Comparison of ENCODE assay signal across 8 cellular contexts in the genomic region with DNA sequence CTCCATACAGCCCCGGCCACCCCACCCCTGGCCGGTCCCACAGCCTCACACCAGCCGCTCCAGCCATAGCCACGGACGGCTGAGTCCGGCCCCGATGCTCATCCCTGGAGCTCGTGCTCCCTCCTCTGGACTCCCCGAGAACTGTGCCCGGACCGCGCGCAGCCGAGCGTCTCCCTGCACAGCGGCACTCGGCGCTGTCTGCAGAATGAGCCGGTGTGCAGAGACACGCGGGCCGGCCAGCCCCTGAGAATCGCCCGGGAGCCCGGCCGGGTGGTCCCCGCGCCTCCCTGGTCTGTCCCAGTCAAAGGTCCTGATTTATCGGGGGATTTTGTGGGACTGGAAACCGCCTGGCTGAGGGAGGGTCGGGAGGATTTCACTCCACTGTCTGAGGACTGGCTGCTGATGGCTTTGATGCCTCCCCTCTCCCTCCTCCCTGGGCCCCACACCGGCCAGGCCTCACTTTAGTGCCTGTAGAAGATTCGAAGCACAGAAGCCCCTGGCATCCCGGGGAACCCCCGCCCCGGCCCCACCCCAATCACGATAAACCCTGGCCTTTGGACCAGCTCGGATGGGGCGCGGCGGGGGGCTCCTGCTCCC.
DNase-seq lines count a peak whose midpoint lies in the region; ATAC-seq, FAIRE-seq and TF ChIP-seq lines count a peak whose summit lies in the region.

No MANE protein-coding gene starts in this region.

- no peak for TF ChIP-seq POLR2A in H54 (IDR thresholded peaks at IDR 0.05; ENCODE audit: low read depth, low read length)

- no peak overlapping the region for H3K4me3 Mint-ChIP-seq in natural killer cell treated with Interleukin-12 subunit alpha and Interleukin-12 subunit beta and Interleukin-15 and Interleukin-18, amount 100 ng/mL, for 72 hours

- H3K4me3 ChIP-seq in epithelial cell of proximal tubule (ENCODE audit: low read depth, low read length) = no peak overlapping the region

- peak in 8 of 14 donors; percentile 1 to 66 (median 15) for DNase-seq in C1 segment of cervical spinal cord (lab: John Stamatoyannopoulos, UW)
- peak; percentile 51 for DNase-seq in H54 (ENCODE audit: insufficient read length, low spot score)
- DNase-seq in NCI-H748 (lab: John Stamatoyannopoulos, UW; ENCODE audit: unreplicated experiment) = peak; percentile 84
- DNase-seq in activated CD8-positive, alpha-beta memory T cell treated with anti-CD3 and anti-CD28 coated beads, Interleukin-2, amount 50 U/mL, for 24 hours (ENCODE audit: extremely low read depth) = peak; percentile 5
- no peak for DNase-seq in epithelial cell of proximal tubule (ENCODE audit: low read depth)
- peak; percentile 79 for DNase-seq in natural killer cell treated with Interleukin-12 subunit alpha and Interleukin-12 subunit beta and Interleukin-15 and Interleukin-18, amount 100 ng/mL, for 72 hours (ENCODE audit: low spot score)
- peak; percentile 23 to 72 (median 50) for DNase-seq in stimulated activated naive CD4-positive, alpha-beta T cell (lab: John Stamatoyannopoulos, UW)

- H3K27me3 Mint-ChIP-seq in natural killer cell treated with Interleukin-12 subunit alpha and Interleukin-12 subunit beta and Interleukin-15 and Interleukin-18, amount 100 ng/mL, for 72 hours = peaks cover 8 to 27% of the 10 kb centered on the region in 2 donors

- ATAC-seq in natural killer cell treated with Interleukin-12 subunit alpha and Interleukin-12 subunit beta and Interleukin-15 and Interleukin-18, amount 100 ng/mL, for 72 hours = peak; percentile 87 to 91
- ATAC-seq in GM21717 (IDR thresholded peaks at IDR 0.05; ENCODE audit: unreplicated experiment) = no peak

- H3K27ac Mint-ChIP-seq in natural killer cell treated with Interleukin-12 subunit alpha and Interleukin-12 subunit beta and Interleukin-15 and Interleukin-18, amount 100 ng/mL, for 72 hours = no peak overlapping the region

- TF ChIP-seq CTCF in epithelial cell of proximal tubule (conservative IDR thresholded peaks at IDR 0.05; ENCODE audit: low read depth, low read length) = peak; percentile 59

- no peaks in the 10 kb centered on the region for H3K36me3 Mint-ChIP-seq in natural killer cell treated with Interleukin-12 subunit alpha and Interleukin-12 subunit beta and Interleukin-15 and Interleukin-18, amount 100 ng/mL, for 72 hours

- peaks cover 4 to 5% of the 10 kb centered on the region in 2 donors for H3K4me1 Mint-ChIP-seq in natural killer cell treated with Interleukin-12 subunit alpha and Interleukin-12 subunit beta and Interleukin-15 and Interleukin-18, amount 100 ng/mL, for 72 hours (ENCODE audit: low read depth in 2 of 2)

- no peaks in the 10 kb centered on the region for H3K9me3 Mint-ChIP-seq in natural killer cell treated with Interleukin-12 subunit alpha and Interleukin-12 subunit beta and Interleukin-15 and Interleukin-18, amount 100 ng/mL, for 72 hours

- FAIRE-seq in H54 (lab: Jason Lieb, UNC) = no peak
